In the genomic region with DNA sequence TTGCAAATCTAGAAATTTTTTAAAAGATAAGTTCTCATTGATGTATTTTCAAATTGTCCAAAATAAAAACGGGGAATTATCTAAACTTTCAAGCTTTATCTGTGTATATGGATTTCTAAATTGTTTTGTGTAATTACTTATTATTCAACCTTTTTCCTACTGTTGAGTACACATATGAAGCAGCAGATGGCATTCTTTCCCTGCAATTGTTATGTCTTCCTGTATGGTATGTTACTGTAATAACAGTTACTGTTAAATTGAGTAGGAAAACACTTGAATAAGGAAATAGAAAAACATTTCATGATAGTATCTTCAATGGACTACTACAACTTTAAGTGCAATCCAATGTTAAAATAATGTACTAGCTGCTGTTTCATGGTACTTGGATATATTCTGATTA, we compare ENCODE assay signal across 11 cellular contexts.
DNase-seq lines count a peak whose midpoint lies in the region; ATAC-seq and TF ChIP-seq lines count a peak whose summit lies in the region.
"Had no signal": no experiment of that assay in that cellular context is flagged by ENCODE, and none has a peak within 500 bp of the region (broad histone marks: within the 10 kb centered on the region; RNA-seq: fewer than 3 reads in every experiment).

No MANE protein-coding gene starts in this region.

- DNase-seq in DMS79 treated with DMSO at 0.1 percent for 48 hours (lab: John Stamatoyannopoulos, UW) (peak; percentile 2), DMS79 (lab: John Stamatoyannopoulos, UW) (no peak), NCI-H2171 (lab: John Stamatoyannopoulos, UW) (peak; percentile 1), cerebellar cortex (ENCODE audit: low spot score) (peak; percentile 55), pons (ENCODE audit: low spot score) (peak; percentile 33), NOMO-1 treated with DMSO at 0.1 percent for 48 hours (lab: John Stamatoyannopoulos, UW; ENCODE audit: unreplicated experiment) (no peak), upper lobe of left lung (no peak)
- DNase-seq: activated CD4-positive, alpha-beta T cell treated with anti-CD3 and anti-CD28 coated beads for 36 hours; anterior cingulate cortex; MG63 had no signal

- no peak for ATAC-seq in HG03025 (IDR thresholded peaks at IDR 0.05; ENCODE audit: low FRiP score, unreplicated experiment)
- ATAC-seq in upper lobe of left lung (ENCODE audit: low FRiP score in 2 of 2) = no peak
- ATAC-seq: activated CD4-positive, alpha-beta T cell treated with anti-CD3 and anti-CD28 coated beads for 36 hours had no signal

- no peaks in the 10 kb centered on the region for H3K4me1 ChIP-seq in upper lobe of left lung

- no peak overlapping the region for H3K4me3 ChIP-seq in upper lobe of left lung
- H3K4me3 ChIP-seq: MG63 had no signal

- no peaks in the 10 kb centered on the region for H3K36me3 ChIP-seq in upper lobe of left lung

- no peaks in the 10 kb centered on the region for H3K27me3 ChIP-seq in upper lobe of left lung
- H3K27me3 ChIP-seq: MG63 had no signal

- TF ChIP-seq CTCF in upper lobe of left lung (IDR thresholded peaks at IDR 0.05) = no peak

- TF ChIP-seq POLR2A in upper lobe of left lung (IDR thresholded peaks at IDR 0.05) = no peak

- H3K9me3 ChIP-seq in upper lobe of left lung = no peaks in the 10 kb centered on the region
- H3K9me3 ChIP-seq: MG63 had no signal

- no peak overlapping the region for H3K27ac ChIP-seq in upper lobe of left lung

- TF ChIP-seq EP300 in upper lobe of left lung (IDR thresholded peaks at IDR 0.05) = no peak

- WGBS in upper lobe of left lung, 2 donors = 17 to 28% methylated on average over 1 of the region's 1 CpG

Comparison
In these comparisons a context has a peak if more than half of its experiments do, and no peak if none do; other contexts are left out.
1. DNase-seq: peak in DMS79 treated with DMSO at 0.1 percent for 48 hours (single experiment), NCI-H2171 (single experiment), cerebellar cortex (single experiment) and pons (single experiment); none in DMS79 (single experiment), NOMO-1 treated with DMSO at 0.1 percent for 48 hours (single experiment) and upper lobe of left lung (0 of 2).